Comparison of ENCODE assay signal across 24 cellular contexts in genomic region chr4:107333518-107333917, GRCh38.
"Had no signal": no experiment of that assay in that cellular context is flagged by ENCODE, and none has a peak within 500 bp of the region (broad histone marks: within the 10 kb centered on the region; RNA-seq: fewer than 3 reads in every experiment).

No MANE protein-coding gene starts in this region.

- H3K27ac ChIP-seq: coronary artery, epithelial cell of prostate, esophagus squamous epithelium, gastrocnemius medialis, heart right ventricle, left lung had no signal

- DNase-seq: dermis blood vessel endothelial cell; effector CD8-positive, alpha-beta T cell; effector memory CD8-positive, alpha-beta T cell; endodermal cell; erythroblast; esophagus squamous epithelium; foreskin fibroblast; foreskin melanocyte; gastrocnemius medialis; glutamatergic neuron; head of caudate nucleus; heart right ventricle; hippocampal formation; left cardiac atrium; left lung; left ventricle myocardium superior; mammary epithelial cell; mesendoderm; midbrain; naive thymus-derived CD4-positive, alpha-beta T cell had no signal

- ATAC-seq: effector memory CD8-positive, alpha-beta T cell; esophagus mucosa; gastrocnemius medialis; heart right ventricle; left cardiac atrium; left lung; left ventricle myocardium superior; naive thymus-derived CD4-positive, alpha-beta T cell had no signal

- H3K27me3 ChIP-seq: esophagus squamous epithelium, gastrocnemius medialis, heart right ventricle, left lung had no signal

- H3K9me3 ChIP-seq: gastrocnemius medialis had no signal

- H3K4me3 ChIP-seq: coronary artery, esophagus squamous epithelium, gastrocnemius medialis, heart right ventricle, left lung, lung had no signal

- H3K36me3 ChIP-seq: esophagus squamous epithelium, gastrocnemius medialis, heart right ventricle, left lung had no signal

- H3K4me1 ChIP-seq: esophagus squamous epithelium, gastrocnemius medialis, heart right ventricle, left lung had no signal
